24 cellular contexts compared by ENCODE assay signal in the genomic region with DNA sequence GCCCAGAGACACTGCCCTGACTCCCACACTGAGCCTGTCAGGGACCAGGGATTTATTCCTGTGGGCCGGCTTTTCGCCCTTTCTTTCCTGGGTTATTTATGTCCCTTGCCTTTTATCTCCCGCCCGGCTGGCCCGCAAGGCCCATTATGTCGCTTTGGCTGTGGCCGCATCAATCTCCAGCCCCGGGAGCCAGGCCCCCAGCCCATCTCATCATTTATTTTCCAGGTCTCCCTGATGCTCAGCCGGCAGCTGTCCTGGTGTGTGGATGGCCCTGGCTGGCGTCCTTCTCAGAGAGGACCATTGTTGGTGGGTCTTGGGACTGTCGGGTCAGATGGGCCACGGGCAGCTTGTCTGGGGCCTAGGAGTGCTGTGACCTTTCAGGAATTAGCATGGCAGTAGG.
"Had no signal": no experiment of that assay in that cellular context is flagged by ENCODE, and none has a peak within 500 bp of the region (broad histone marks: within the 10 kb centered on the region; RNA-seq: fewer than 3 reads in every experiment).

No MANE protein-coding gene starts in this region.

- H3K27me3 ChIP-seq: body of pancreas had no signal

- H3K4me3 ChIP-seq: adrenal gland, body of pancreas had no signal

- H3K27ac ChIP-seq: adrenal gland, body of pancreas, epithelial cell of prostate had no signal

- H3K4me3 Mint-ChIP-seq: activated CD4-positive, alpha-beta memory T cell treated with anti-CD3 and anti-CD28 coated beads, Interleukin-2, amount 10 ng/mL, durations not matched to agents 7 days and 5 days; activated CD4-positive, alpha-beta T cell treated with anti-CD3 and anti-CD28 coated beads for 36 hours; activated CD4-positive, alpha-beta T cell treated with anti-CD3 and anti-CD28 coated beads, Interleukin-2, amount 10 ng/mL, durations not matched to agents 24 days and 14 days; activated naive CD4-positive, alpha-beta T cell treated with anti-CD3 and anti-CD28 coated beads for 36 hours; activated naive CD4-positive, alpha-beta T cell treated with anti-CD3 and anti-CD28 coated beads, Interleukin-2, amount 50 U/mL, for 24 hours; activated naive CD8-positive, alpha-beta T cell treated with anti-CD3 and anti-CD28 coated beads for 36 hours; activated naive CD8-positive, alpha-beta T cell treated with anti-CD3 and anti-CD28 coated beads, Interleukin-2, amount 50 U/mL, for 24 hours; activated T-helper 1 cell treated with anti-CD3 and anti-CD28 coated beads, Interleukin-12 subunit alpha, Interleukin-12 subunit beta, Interleukin-2, Interleukin-4 antibody, amounts not matched to agents 30 ng/mL and 10 ng/mL and 1 ng/mL, durations not matched to agents 14 hours and 24 hours and 36 hours had no signal

- H3K36me3 Mint-ChIP-seq: activated naive CD4-positive, alpha-beta T cell treated with anti-CD3 and anti-CD28 coated beads, Interleukin-2, amount 50 U/mL, for 24 hours; activated naive CD8-positive, alpha-beta T cell treated with anti-CD3 and anti-CD28 coated beads for 36 hours had no signal

- H3K27ac Mint-ChIP-seq: activated CD4-positive, alpha-beta memory T cell treated with anti-CD3 and anti-CD28 coated beads, Interleukin-2, amount 10 ng/mL, durations not matched to agents 7 days and 5 days; activated CD4-positive, alpha-beta T cell treated with anti-CD3 and anti-CD28 coated beads for 36 hours; activated CD4-positive, alpha-beta T cell treated with anti-CD3 and anti-CD28 coated beads, Interleukin-2, amount 10 ng/mL, durations not matched to agents 24 days and 14 days; activated naive CD4-positive, alpha-beta T cell treated with anti-CD3 and anti-CD28 coated beads for 36 hours; activated naive CD4-positive, alpha-beta T cell treated with anti-CD3 and anti-CD28 coated beads, Interleukin-2, amount 50 U/mL, for 24 hours; activated naive CD8-positive, alpha-beta T cell treated with anti-CD3 and anti-CD28 coated beads for 36 hours; activated naive CD8-positive, alpha-beta T cell treated with anti-CD3 and anti-CD28 coated beads, Interleukin-2, amount 50 U/mL, for 24 hours; activated T-helper 1 cell treated with anti-CD3 and anti-CD28 coated beads, Interleukin-12 subunit alpha, Interleukin-12 subunit beta, Interleukin-2, Interleukin-4 antibody, amounts not matched to agents 30 ng/mL and 10 ng/mL and 1 ng/mL, durations not matched to agents 14 hours and 24 hours and 36 hours; activated T-helper 2 cell treated with anti-CD3 and anti-CD28 coated beads, Interferon-gamma antibody, Interleukin-2, Interleukin-4, amounts not matched to agents 10 μg/mL and 5 μg/mL and 100 μg/mL, durations not matched to agents 14 hours and 24 hours and 36 hours had no signal

- H3K36me3 ChIP-seq: adrenal gland had no signal

- H3K9me3 ChIP-seq: adrenal gland, body of pancreas had no signal

- ATAC-seq: activated CD4-positive, alpha-beta T cell treated with anti-CD3 and anti-CD28 coated beads for 36 hours; activated naive CD8-positive, alpha-beta T cell treated with anti-CD3 and anti-CD28 coated beads, Interleukin-2, amount 50 U/mL, for 24 hours; body of pancreas; esophagus mucosa had no signal

- H3K9me3 Mint-ChIP-seq: activated CD4-positive, alpha-beta memory T cell treated with anti-CD3 and anti-CD28 coated beads, Interleukin-2, amount 10 ng/mL, durations not matched to agents 7 days and 5 days; activated CD4-positive, alpha-beta T cell treated with anti-CD3 and anti-CD28 coated beads, Interleukin-2, amount 10 ng/mL, durations not matched to agents 24 days and 14 days; activated naive CD4-positive, alpha-beta T cell treated with anti-CD3 and anti-CD28 coated beads for 36 hours; activated naive CD4-positive, alpha-beta T cell treated with anti-CD3 and anti-CD28 coated beads, Interleukin-2, amount 50 U/mL, for 24 hours; activated naive CD8-positive, alpha-beta T cell treated with anti-CD3 and anti-CD28 coated beads for 36 hours; activated naive CD8-positive, alpha-beta T cell treated with anti-CD3 and anti-CD28 coated beads, Interleukin-2, amount 50 U/mL, for 24 hours; activated T-helper 1 cell treated with anti-CD3 and anti-CD28 coated beads, Interleukin-12 subunit alpha, Interleukin-12 subunit beta, Interleukin-2, Interleukin-4 antibody, amounts not matched to agents 30 ng/mL and 10 ng/mL and 1 ng/mL, durations not matched to agents 14 hours and 24 hours and 36 hours; activated T-helper 2 cell treated with anti-CD3 and anti-CD28 coated beads, Interferon-gamma antibody, Interleukin-2, Interleukin-4, amounts not matched to agents 10 μg/mL and 5 μg/mL and 100 μg/mL, durations not matched to agents 14 hours and 24 hours and 36 hours had no signal

- H3K4me1 Mint-ChIP-seq: activated CD4-positive, alpha-beta memory T cell treated with anti-CD3 and anti-CD28 coated beads, Interleukin-2, amount 10 ng/mL, durations not matched to agents 7 days and 5 days; activated CD4-positive, alpha-beta T cell treated with anti-CD3 and anti-CD28 coated beads for 36 hours; activated CD4-positive, alpha-beta T cell treated with anti-CD3 and anti-CD28 coated beads, Interleukin-2, amount 10 ng/mL, durations not matched to agents 24 days and 14 days; activated naive CD4-positive, alpha-beta T cell treated with anti-CD3 and anti-CD28 coated beads, Interleukin-2, amount 50 U/mL, for 24 hours; activated naive CD8-positive, alpha-beta T cell treated with anti-CD3 and anti-CD28 coated beads for 36 hours; activated naive CD8-positive, alpha-beta T cell treated with anti-CD3 and anti-CD28 coated beads, Interleukin-2, amount 50 U/mL, for 24 hours had no signal

- H3K4me1 ChIP-seq: adrenal gland, body of pancreas had no signal

- DNase-seq: activated CD4-positive, alpha-beta memory T cell treated with anti-CD3 and anti-CD28 coated beads, Interleukin-2, amount 10 ng/mL, durations not matched to agents 7 days and 5 days; activated CD4-positive, alpha-beta T cell treated with anti-CD3 and anti-CD28 coated beads for 36 hours; activated CD4-positive, alpha-beta T cell treated with anti-CD3 and anti-CD28 coated beads, Interleukin-2, amount 10 ng/mL, durations not matched to agents 24 days and 14 days; activated CD4-positive, CD25-positive, alpha-beta regulatory T cell; activated CD4-positive, CD25-positive, alpha-beta regulatory T cell treated with anti-CD3 and anti-CD28 coated beads, Interleukin-2, amount 50 U/mL, for 72 hours; activated effector memory CD4-positive, alpha-beta T cell treated with anti-CD3 and anti-CD28 coated beads, Interleukin-2, amount 50 U/mL, for 16 hours; activated naive CD4-positive, alpha-beta T cell treated with anti-CD3 and anti-CD28 coated beads for 36 hours; activated naive CD8-positive, alpha-beta T cell treated with anti-CD3 and anti-CD28 coated beads for 36 hours; activated naive CD8-positive, alpha-beta T cell treated with anti-CD3 and anti-CD28 coated beads, Interleukin-2, amount 50 U/mL, for 24 hours; activated T-cell treated with anti-CD3 and anti-CD28 coated beads, Interleukin-2, amount 50 U/mL, for 1 hour; activated T-cell treated with anti-CD3 and anti-CD28 coated beads, Interleukin-2, amount 50 U/mL, for 48 hours; adrenal gland; amygdala; body of pancreas; caudate nucleus; effector CD8-positive, alpha-beta T cell; foreskin fibroblast; head of caudate nucleus; T-helper 2 cell had no signal
